In genomic region chr10:79243211-79244067, GRCh38 we compare ENCODE assay signal across 9 cellular contexts.
DNase-seq lines count a peak whose midpoint lies in the region; ATAC-seq and TF ChIP-seq lines count a peak whose summit lies in the region.
"Had no signal": no experiment of that assay in that cellular context is flagged by ENCODE, and none has a peak within 500 bp of the region (broad histone marks: within the 10 kb centered on the region; RNA-seq: fewer than 3 reads in every experiment).

No MANE protein-coding gene starts in this region.

- no peaks in the 10 kb centered on the region for H3K9me3 Mint-ChIP-seq in CD4-positive, alpha-beta T cell

- H3K27ac Mint-ChIP-seq in CD4-positive, alpha-beta T cell, result peak overlapping the region; percentile 62

- H3K27ac ChIP-seq in CD4-positive, alpha-beta T cell (ENCODE audit: low read depth, low read length), result peak overlapping the region; percentile 21

- peak; percentile 21 to 61 (median 38) for DNase-seq in CD4-positive, alpha-beta T cell
- peak; percentile 76 for DNase-seq in cerebellum (ENCODE audit: low spot score)
- DNase-seq in medulla oblongata (ENCODE audit: extremely low spot score), result peak; percentile 78
- DNase-seq in stimulated activated CD8-positive, alpha-beta memory T cell treated with anti-CD3 and anti-CD28 coated beads, Interleukin-15, amount 100 ng/mL, for 48 hours (ENCODE audit: low read depth in 2 of 2), result peak; percentile 54 to 61
- DNase-seq in NCI-H187 treated with DMSO at 0.1 percent for 48 hours (lab: John Stamatoyannopoulos, UW), result no peak

- POLR2A ChIA-PET in CD4-positive, alpha-beta T cell (lab: Charles Lee), result interaction anchor here (0.6 to 1.4 kb wide), 3 partner anchors 22 to 105 kb away, joined by 3 read pairs; no protein-coding TSS in a partner anchor

- CTCF ChIA-PET in CD4-positive, alpha-beta T cell (lab: Charles Lee), result no interaction called here

- ATAC-seq in CD4-positive, alpha-beta T cell (ENCODE audit: poor library complexity), result peak; percentile 80
- ATAC-seq in GM19372 (IDR thresholded peaks at IDR 0.05; ENCODE audit: low read depth, unreplicated experiment) (peak; percentile 45), HG03520 (IDR thresholded peaks at IDR 0.05; ENCODE audit: unreplicated experiment) (peak; percentile 48)
- peak; percentile 80 to 84 for ATAC-seq in activated CD4-positive, CD25-positive, alpha-beta regulatory T cell treated with anti-CD3 and anti-CD28 coated beads, Interleukin-2, amount 50 U/mL, for 24 hours
- ATAC-seq: K562 had no signal

- H3K4me3 Mint-ChIP-seq in CD4-positive, alpha-beta T cell, result peak overlapping the region; percentile 88

- no peaks in the 10 kb centered on the region for H3K36me3 Mint-ChIP-seq in CD4-positive, alpha-beta T cell (ENCODE audit: low read depth)

- H3K4me1 Mint-ChIP-seq in CD4-positive, alpha-beta T cell (ENCODE audit: low read depth), result peaks cover 51% of the 10 kb centered on the region

- H3K27me3 Mint-ChIP-seq in CD4-positive, alpha-beta T cell, result no peaks in the 10 kb centered on the region

- no peak for TF ChIP-seq CTCF in CD4-positive, alpha-beta T cell (IDR thresholded peaks at IDR 0.05)

- intact Hi-C loops in CD4-positive, alpha-beta T cell (cut with DNase I, micrococcal nuclease), result loop anchor here (2.0 to 10.0 kb wide), 2 partner anchors 39 to 81 kb away; no protein-coding TSS in a partner anchor

- no peaks in the 10 kb centered on the region for H3K9me3 ChIP-seq in CD4-positive, alpha-beta T cell (ENCODE audit: control insufficient read depth, low read length)

- H3K27me3 ChIP-seq in CD4-positive, alpha-beta T cell (ENCODE audit: control insufficient read depth, insufficient read depth, low read length), result no peaks in the 10 kb centered on the region
